Comparison of ENCODE assay signal across 9 cellular contexts in genomic region chr2:218465987-218466633, GRCh38.
A peak's percentile ranks its signal among the peaks of the same experiment; 100 is the strongest.
DNase-seq lines count a peak whose midpoint lies in the region; ATAC-seq and TF ChIP-seq lines count a peak whose summit lies in the region.
"Had no signal": no experiment of that assay in that cellular context is flagged by ENCODE, and none has a peak within 500 bp of the region (broad histone marks: within the 10 kb centered on the region; RNA-seq: fewer than 3 reads in every experiment).

No MANE protein-coding gene starts in this region.

- peaks cover 5% of the 10 kb centered on the region; the same call in 1 of the 2 replicates for H3K36me3 ChIP-seq in SU-DHL-6 (ENCODE audit: low read length)

- H3K27ac ChIP-seq in SU-DHL-6 (ENCODE audit: low read depth, low read length) = no peak overlapping the region
- H3K27ac ChIP-seq: BLaER1 treated with 17β-estradiol and CSF1 and Interleukin-3, amounts not matched to agents 10 nM and 100 nM had no signal

- H3K9me3 Mint-ChIP-seq in stimulated activated naive B cell treated with anti-CD40 and anti-IgM and Interleukin-4, amounts not matched to agents 10 μg/mL and 1 μg/mL and 100 μg/mL, for 72 hours = no peaks in the 10 kb centered on the region

- H4K20me1 ChIP-seq in SU-DHL-6 (ENCODE audit: low read depth, low read length) = no peaks in the 10 kb centered on the region
- H4K20me1 ChIP-seq: BLaER1 treated with 17β-estradiol and CSF1 and Interleukin-3, amounts not matched to agents 10 nM and 100 nM had no signal

- no peaks in the 10 kb centered on the region for H3K27me3 Mint-ChIP-seq in stimulated activated naive B cell treated with anti-CD40 and anti-IgM and Interleukin-4, amounts not matched to agents 10 μg/mL and 1 μg/mL and 100 μg/mL, for 72 hours

- H3K4me2 ChIP-seq in SU-DHL-6 (ENCODE audit: low read depth, low read length, poor library complexity, severe bottlenecking) = no peak overlapping the region
- H3K4me2 ChIP-seq: BLaER1 treated with 17β-estradiol and CSF1 and Interleukin-3, amounts not matched to agents 10 nM and 100 nM had no signal

- peaks cover 8 to 12% of the 10 kb centered on the region in 2 donors for H3K4me1 Mint-ChIP-seq in stimulated activated naive B cell treated with anti-CD40 and anti-IgM and Interleukin-4, amounts not matched to agents 10 μg/mL and 1 μg/mL and 100 μg/mL, for 72 hours

- TF ChIP-seq CTCF in SU-DHL-6 (IDR thresholded peaks at IDR 0.05; ENCODE audit: insufficient read depth, low read length, poor library complexity, severe bottlenecking) = peak; percentile 50

- no peak for ATAC-seq in stimulated activated naive B cell treated with anti-CD40 and anti-IgM and Interleukin-4, amounts not matched to agents 10 μg/mL and 1 μg/mL and 100 μg/mL, for 72 hours (replicated peaks)
- ATAC-seq in HG02852 (IDR thresholded peaks at IDR 0.05; ENCODE audit: unreplicated experiment) = no peak

- H3K27ac Mint-ChIP-seq in stimulated activated naive B cell treated with anti-CD40 and anti-IgM and Interleukin-4, amounts not matched to agents 10 μg/mL and 1 μg/mL and 100 μg/mL, for 72 hours = peak overlapping the region; percentile 20

- no peak overlapping the region for H3K4me3 Mint-ChIP-seq in stimulated activated naive B cell treated with anti-CD40 and anti-IgM and Interleukin-4, amounts not matched to agents 10 μg/mL and 1 μg/mL and 100 μg/mL, for 72 hours

- peak; percentile 18 for DNase-seq in NCI-H2196 (lab: John Stamatoyannopoulos, UW; ENCODE audit: unreplicated experiment)
- no peak for DNase-seq in NCI-H2196 treated with DMSO at 0.1 percent for 48 hours (lab: John Stamatoyannopoulos, UW; ENCODE audit: unreplicated experiment)
- peak; percentile 9 for DNase-seq in glomerular visceral epithelial cell (ENCODE audit: extremely low spot score)
- no peak for DNase-seq in stimulated activated naive B cell treated with anti-CD40 and anti-IgM and Interleukin-4, amounts not matched to agents 10 μg/mL and 1 μg/mL and 100 μg/mL, for 72 hours
- no peak for DNase-seq in D341Med (ENCODE audit: low spot score)
- DNase-seq in NCI-H226 = no peak

- H3K79me2 ChIP-seq in SU-DHL-6 (ENCODE audit: insufficient read depth, low read length) = no peaks in the 10 kb centered on the region

- H3F3A ChIP-seq in SU-DHL-6 (ENCODE audit: insufficient read depth) = peaks cover 4% of the 10 kb centered on the region; the same call in 1 of the 2 replicates

- H3K9me3 ChIP-seq in SU-DHL-6 (ENCODE audit: insufficient read depth, low read length) = no peaks in the 10 kb centered on the region
- H3K9me3 ChIP-seq: BLaER1 treated with 17β-estradiol and CSF1 and Interleukin-3, amounts not matched to agents 10 nM and 100 nM had no signal

- no peak overlapping the region for H3K9ac ChIP-seq in SU-DHL-6 (ENCODE audit: low read length)
- H3K9ac ChIP-seq: BLaER1 treated with 17β-estradiol and CSF1 and Interleukin-3, amounts not matched to agents 10 nM and 100 nM had no signal

- no peak overlapping the region for H3K4me3 ChIP-seq in SU-DHL-6 (ENCODE audit: insufficient read depth, low read length, poor library complexity, severe bottlenecking)
- H3K4me3 ChIP-seq: BLaER1 treated with 17β-estradiol and CSF1 and Interleukin-3, amounts not matched to agents 10 nM and 100 nM had no signal

- peaks cover 32 to 58% of the 10 kb centered on the region in 2 donors for H3K36me3 Mint-ChIP-seq in stimulated activated naive B cell treated with anti-CD40 and anti-IgM and Interleukin-4, amounts not matched to agents 10 μg/mL and 1 μg/mL and 100 μg/mL, for 72 hours

- H3K9me2 ChIP-seq in SU-DHL-6 (replicated peaks; ENCODE audit: insufficient read depth, low read length) = no peaks in the 10 kb centered on the region

- no peaks in the 10 kb centered on the region for H3K27me3 ChIP-seq in SU-DHL-6 (ENCODE audit: low read length)
- H3K27me3 ChIP-seq: BLaER1 treated with 17β-estradiol and CSF1 and Interleukin-3, amounts not matched to agents 10 nM and 100 nM had no signal

- no peak overlapping the region for H2AFZ ChIP-seq in SU-DHL-6 (ENCODE audit: low read depth, low read length, severe bottlenecking)

Comparison
In these comparisons a context has a peak if more than half of its experiments do, and no peak if none do; other contexts are left out.
1. DNase-seq: peak in NCI-H2196 (single experiment) and glomerular visceral epithelial cell (single experiment); none in NCI-H2196 treated with DMSO at 0.1 percent for 48 hours (single experiment), stimulated activated naive B cell treated with anti-CD40 and anti-IgM and Interleukin-4, amounts not matched to agents 10 μg/mL and 1 μg/mL and 100 μg/mL, for 72 hours (single experiment), D341Med (single experiment) and NCI-H226 (single experiment).